19 cellular contexts compared by ENCODE assay signal in the genomic region with DNA sequence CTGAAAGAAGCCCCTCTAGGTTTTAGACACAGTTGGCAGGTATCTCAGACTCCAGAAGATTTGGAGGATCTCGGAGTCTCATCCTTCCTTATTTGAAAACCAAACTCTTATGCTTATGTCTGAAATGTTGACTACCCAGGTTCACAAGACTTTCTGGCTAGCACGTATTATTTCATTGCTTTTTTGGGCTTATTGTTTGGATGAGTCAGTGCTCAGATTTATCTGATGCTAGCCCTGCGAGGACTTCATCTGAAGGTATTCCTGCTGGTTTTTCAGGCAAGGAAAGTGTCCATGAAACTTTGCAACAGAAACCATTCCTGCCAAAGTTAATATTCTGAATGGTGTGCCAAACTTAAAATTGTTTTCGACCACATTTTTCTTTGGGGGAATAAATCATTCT.
"Had no signal": no experiment of that assay in that cellular context is flagged by ENCODE, and none has a peak within 500 bp of the region (broad histone marks: within the 10 kb centered on the region; RNA-seq: fewer than 3 reads in every experiment).

No MANE protein-coding gene starts in this region.

- H3K36me3 ChIP-seq: ascending aorta, cardiac muscle cell, colonic mucosa, lower lobe of right lung, suprapubic skin had no signal

- H3K4me3 ChIP-seq: ascending aorta, cardiac muscle cell, colonic mucosa, lower lobe of right lung, mucosa of descending colon, suprapubic skin had no signal

- H3K4me3 Mint-ChIP-seq: activated CD4-positive, alpha-beta memory T cell treated with anti-CD3 and anti-CD28 coated beads for 36 hours; activated naive CD8-positive, alpha-beta T cell treated with anti-CD3 and anti-CD28 coated beads, Interleukin-2, amount 10 ng/mL, durations not matched to agents 7 days and 5 days; naive thymus-derived CD8-positive, alpha-beta T cell; type B pancreatic cell had no signal

- H3K9me3 ChIP-seq: ascending aorta, colonic mucosa, lower lobe of right lung, mucosa of descending colon, suprapubic skin had no signal

- H3K27me3 ChIP-seq: ascending aorta, cardiac muscle cell, colonic mucosa, suprapubic skin had no signal

- H3K27me3 Mint-ChIP-seq: activated CD4-positive, alpha-beta memory T cell treated with anti-CD3 and anti-CD28 coated beads for 36 hours; activated naive CD8-positive, alpha-beta T cell treated with anti-CD3 and anti-CD28 coated beads, Interleukin-2, amount 10 ng/mL, durations not matched to agents 7 days and 5 days; naive thymus-derived CD8-positive, alpha-beta T cell; type B pancreatic cell had no signal

- ATAC-seq: left cardiac atrium; lower lobe of right lung; mucosa of descending colon; naive thymus-derived CD8-positive, alpha-beta T cell; sciatic nerve; stimulated activated naive CD8-positive, alpha-beta T cell treated with anti-CD3 and anti-CD28 coated beads, Interleukin-15, Interleukin-2, amounts not matched to agents 100 U/mL and 50 U/mL, for 24 hours had no signal

- DNase-seq: activated CD4-positive, alpha-beta memory T cell treated with anti-CD3 and anti-CD28 coated beads for 36 hours; activated gamma-delta T cell treated with Interleukin-2 at 50 U/mL for 16 hours; activated naive CD8-positive, alpha-beta T cell treated with anti-CD3 and anti-CD28 coated beads, Interleukin-2, amount 10 ng/mL, durations not matched to agents 7 days and 5 days; activated T-cell treated with anti-CD3 and anti-CD28 coated beads, Interleukin-2, amount 50 U/mL, for 48 hours; colonic mucosa; hypothalamus; left cardiac atrium; lower lobe of right lung; mucosa of descending colon; naive thymus-derived CD8-positive, alpha-beta T cell; occipital lobe; stimulated activated CD4-positive, alpha-beta T cell treated with anti-CD3 and anti-CD28 coated beads, Interleukin-2, amount 100 ng/mL, for 24 hours; stimulated activated naive CD8-positive, alpha-beta T cell treated with anti-CD3 and anti-CD28 coated beads, Interleukin-15, Interleukin-2, amounts not matched to agents 100 U/mL and 50 U/mL, for 24 hours had no signal

- H3K27ac ChIP-seq: ascending aorta, cardiac muscle cell, colonic mucosa, lower lobe of right lung, suprapubic skin, VCaP had no signal

- H3K9me3 Mint-ChIP-seq: activated CD4-positive, alpha-beta memory T cell treated with anti-CD3 and anti-CD28 coated beads for 36 hours; activated naive CD8-positive, alpha-beta T cell treated with anti-CD3 and anti-CD28 coated beads, Interleukin-2, amount 10 ng/mL, durations not matched to agents 7 days and 5 days; naive thymus-derived CD8-positive, alpha-beta T cell; type B pancreatic cell had no signal

- H3K4me1 ChIP-seq: colonic mucosa had no signal

- H3K27ac Mint-ChIP-seq: activated CD4-positive, alpha-beta memory T cell treated with anti-CD3 and anti-CD28 coated beads for 36 hours; activated naive CD8-positive, alpha-beta T cell treated with anti-CD3 and anti-CD28 coated beads, Interleukin-2, amount 10 ng/mL, durations not matched to agents 7 days and 5 days; type B pancreatic cell had no signal
